Comparison of ENCODE assay signal across 1 cellular context in the genomic region with DNA sequence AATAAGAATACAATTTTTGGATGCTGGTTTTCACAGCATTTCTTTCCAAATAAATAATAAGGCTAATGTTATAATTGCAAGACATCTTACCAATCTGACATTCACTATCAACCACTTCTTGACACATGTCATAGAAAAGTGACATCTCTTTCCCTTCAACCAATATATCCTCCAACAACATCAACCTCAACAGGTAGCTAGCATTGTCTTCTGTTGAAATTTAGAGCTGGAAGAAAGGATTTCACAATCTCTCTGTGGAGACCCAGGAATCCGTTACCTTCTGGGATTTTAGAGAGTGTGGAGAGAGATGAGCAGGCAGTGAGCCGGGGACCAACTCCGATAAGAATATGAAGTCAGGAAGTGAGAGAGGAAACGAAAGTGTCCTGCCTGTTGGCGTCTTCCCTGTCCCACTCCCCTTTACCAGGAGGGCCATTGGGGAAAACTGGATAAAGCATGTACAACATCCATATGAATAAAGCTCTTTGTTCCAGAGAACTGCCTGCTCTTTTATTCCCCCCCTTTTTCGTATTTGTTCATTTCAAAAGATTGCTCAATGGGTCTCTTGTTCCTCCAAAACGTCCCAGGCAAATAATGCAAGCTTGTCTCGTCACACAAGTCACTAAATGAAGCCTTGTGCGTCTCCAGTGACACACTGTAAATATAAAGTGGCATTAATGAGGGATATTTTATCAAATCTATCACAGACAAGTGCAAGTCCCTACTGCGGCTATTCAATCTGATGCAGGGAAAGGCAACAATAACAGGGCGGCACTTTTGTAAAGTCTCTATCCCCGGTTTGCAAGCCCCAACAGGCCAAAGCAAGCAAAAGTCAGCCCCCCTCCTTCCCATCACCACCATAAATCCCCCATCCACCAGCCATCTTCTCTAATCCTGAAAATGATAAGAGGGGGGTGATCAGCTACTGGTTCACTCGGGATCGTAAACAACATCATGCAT.
TF ChIP-seq lines count a peak whose summit lies in the region.

No MANE protein-coding gene starts in this region.

TF ChIP-seq in HepG2, 621 proteins besides CTCF, POLR2A, EP300 and RAD21 (continued from another document and continues in another):
- no peak for TF ChIP-seq SNAI1 (CRISPR knock-in tag; IDR thresholded peaks at IDR 0.05; ENCODE audit: borderline replicate concordance)
- no peak for TF ChIP-seq ZBTB8A (CRISPR knock-in tag; IDR thresholded peaks at IDR 0.05; ENCODE audit: borderline replicate concordance, low read depth)
- TF ChIP-seq ZNF629 (CRISPR knock-in tag; conservative IDR thresholded peaks at IDR 0.05), result no peak
- TF ChIP-seq CENPBD1 (CRISPR knock-in tag; IDR thresholded peaks at IDR 0.05; ENCODE audit: borderline replicate concordance, low read depth), result no peak
- no peak for TF ChIP-seq ZNF550 (CRISPR knock-in tag; IDR thresholded peaks at IDR 0.05; ENCODE audit: borderline replicate concordance)
- TF ChIP-seq ZNF619 (CRISPR knock-in tag; IDR thresholded peaks at IDR 0.05), result no peak
- TF ChIP-seq, protein P1, sequence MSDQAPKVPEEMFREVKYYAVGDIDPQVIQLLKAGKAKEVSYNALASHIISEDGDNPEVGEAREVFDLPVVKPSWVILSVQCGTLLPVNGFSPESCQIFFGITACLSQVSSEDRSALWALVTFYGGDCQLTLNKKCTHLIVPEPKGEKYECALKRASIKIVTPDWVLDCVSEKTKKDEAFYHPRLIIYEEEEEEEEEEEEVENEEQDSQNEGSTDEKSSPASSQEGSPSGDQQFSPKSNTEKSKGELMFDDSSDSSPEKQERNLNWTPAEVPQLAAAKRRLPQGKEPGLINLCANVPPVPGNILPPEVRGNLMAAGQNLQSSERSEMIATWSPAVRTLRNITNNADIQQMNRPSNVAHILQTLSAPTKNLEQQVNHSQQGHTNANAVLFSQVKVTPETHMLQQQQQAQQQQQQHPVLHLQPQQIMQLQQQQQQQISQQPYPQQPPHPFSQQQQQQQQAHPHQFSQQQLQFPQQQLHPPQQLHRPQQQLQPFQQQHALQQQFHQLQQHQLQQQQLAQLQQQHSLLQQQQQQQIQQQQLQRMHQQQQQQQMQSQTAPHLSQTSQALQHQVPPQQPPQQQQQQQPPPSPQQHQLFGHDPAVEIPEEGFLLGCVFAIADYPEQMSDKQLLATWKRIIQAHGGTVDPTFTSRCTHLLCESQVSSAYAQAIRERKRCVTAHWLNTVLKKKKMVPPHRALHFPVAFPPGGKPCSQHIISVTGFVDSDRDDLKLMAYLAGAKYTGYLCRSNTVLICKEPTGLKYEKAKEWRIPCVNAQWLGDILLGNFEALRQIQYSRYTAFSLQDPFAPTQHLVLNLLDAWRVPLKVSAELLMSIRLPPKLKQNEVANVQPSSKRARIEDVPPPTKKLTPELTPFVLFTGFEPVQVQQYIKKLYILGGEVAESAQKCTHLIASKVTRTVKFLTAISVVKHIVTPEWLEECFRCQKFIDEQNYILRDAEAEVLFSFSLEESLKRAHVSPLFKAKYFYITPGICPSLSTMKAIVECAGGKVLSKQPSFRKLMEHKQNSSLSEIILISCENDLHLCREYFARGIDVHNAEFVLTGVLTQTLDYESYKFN (CRISPR knock-in tag; conservative IDR thresholded peaks at IDR 0.05), result no peak; the same call in none of the 2 replicates
- TF ChIP-seq ZNF652 (CRISPR knock-in tag; IDR thresholded peaks at IDR 0.05; ENCODE audit: borderline replicate concordance, low read depth), result no peak
- TF ChIP-seq ZNF138 (CRISPR knock-in tag; IDR thresholded peaks at IDR 0.05; ENCODE audit: low read depth), result no peak
- TF ChIP-seq CREM (IDR thresholded peaks at IDR 0.05), result peak; percentile 46
- no peak for TF ChIP-seq CREM (CRISPR knock-in tag; IDR thresholded peaks at IDR 0.05)
- TF ChIP-seq ZNF569 (CRISPR knock-in tag; IDR thresholded peaks at IDR 0.05; ENCODE audit: borderline replicate concordance), result no peak
- TF ChIP-seq BCL6 (CRISPR knock-in tag; IDR thresholded peaks at IDR 0.05), result peak; percentile 23; the same call in 1 of the 2 replicates
- TF ChIP-seq MAFG (CRISPR knock-in tag; IDR thresholded peaks at IDR 0.05), result no peak
- no peak for TF ChIP-seq PHF20 (CRISPR knock-in tag; IDR thresholded peaks at IDR 0.05)
- TF ChIP-seq ZNF552 (CRISPR knock-in tag; IDR thresholded peaks at IDR 0.05; ENCODE audit: borderline replicate concordance), result no peak
- no peak for TF ChIP-seq LBX2 (CRISPR knock-in tag; IDR thresholded peaks at IDR 0.05; ENCODE audit: borderline replicate concordance)
- TF ChIP-seq SRSF1 (optimal IDR thresholded peaks at IDR 0.05; ENCODE audit: low read depth, low read length), result no peak
- peak; percentile 42; the same call in 1 of the 2 replicates for TF ChIP-seq NCOR1 (IDR thresholded peaks at IDR 0.05; ENCODE audit: borderline replicate concordance, low read length)
- no peak; the same call in 1 of the 2 replicates for TF ChIP-seq ZBTB7B (CRISPR knock-in tag; IDR thresholded peaks at IDR 0.05)
- TF ChIP-seq SIN3A (IDR thresholded peaks at IDR 0.05; ENCODE audit: borderline replicate concordance, low read depth, low read length), result no peak; the same call in 1 of the 2 replicates
- TF ChIP-seq ZNF232 (CRISPR knock-in tag; IDR thresholded peaks at IDR 0.05; ENCODE audit: borderline replicate concordance), result no peak
- no peak for TF ChIP-seq ZNF335 (CRISPR knock-in tag; IDR thresholded peaks at IDR 0.05)
- TF ChIP-seq BRCA1 (CRISPR knock-in tag; IDR thresholded peaks at IDR 0.05), result no peak
- TF ChIP-seq ZNF746 (CRISPR knock-in tag; IDR thresholded peaks at IDR 0.05), result no peak
- no peak for TF ChIP-seq ZNF589 (CRISPR knock-in tag; conservative IDR thresholded peaks at IDR 0.05)
- no peak for TF ChIP-seq ZNF598 (CRISPR knock-in tag; IDR thresholded peaks at IDR 0.05; ENCODE audit: borderline replicate concordance)
- TF ChIP-seq STAT5B (CRISPR knock-in tag; IDR thresholded peaks at IDR 0.05), result no peak
- no peak for TF ChIP-seq HOXA9 (CRISPR knock-in tag; IDR thresholded peaks at IDR 0.05; ENCODE audit: borderline replicate concordance)
- TF ChIP-seq, protein P2, sequence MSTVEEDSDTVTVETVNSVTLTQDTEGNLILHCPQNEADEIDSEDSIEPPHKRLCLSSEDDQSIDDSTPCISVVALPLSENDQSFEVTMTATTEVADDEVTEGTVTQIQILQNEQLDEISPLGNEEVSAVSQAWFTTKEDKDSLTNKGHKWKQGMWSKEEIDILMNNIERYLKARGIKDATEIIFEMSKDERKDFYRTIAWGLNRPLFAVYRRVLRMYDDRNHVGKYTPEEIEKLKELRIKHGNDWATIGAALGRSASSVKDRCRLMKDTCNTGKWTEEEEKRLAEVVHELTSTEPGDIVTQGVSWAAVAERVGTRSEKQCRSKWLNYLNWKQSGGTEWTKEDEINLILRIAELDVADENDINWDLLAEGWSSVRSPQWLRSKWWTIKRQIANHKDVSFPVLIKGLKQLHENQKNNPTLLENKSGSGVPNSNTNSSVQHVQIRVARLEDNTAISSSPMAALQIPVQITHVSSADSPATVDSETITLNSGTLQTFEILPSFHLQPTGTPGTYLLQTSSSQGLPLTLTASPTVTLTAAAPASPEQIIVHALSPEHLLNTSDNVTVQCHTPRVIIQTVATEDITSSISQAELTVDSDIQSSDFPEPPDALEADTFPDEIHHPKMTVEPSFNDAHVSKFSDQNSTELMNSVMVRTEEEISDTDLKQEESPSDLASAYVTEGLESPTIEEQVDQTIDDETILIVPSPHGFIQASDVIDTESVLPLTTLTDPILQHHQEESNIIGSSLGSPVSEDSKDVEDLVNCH (CRISPR knock-in tag; IDR thresholded peaks at IDR 0.05), result no peak
- TF ChIP-seq HNRNPK (IDR thresholded peaks at IDR 0.05; ENCODE audit: low read depth, low read length, poor library complexity, severe bottlenecking), result no peak
- TF ChIP-seq ZBTB39 (CRISPR knock-in tag; IDR thresholded peaks at IDR 0.05), result no peak
- no peak for TF ChIP-seq ZFYVE20 (CRISPR knock-in tag; IDR thresholded peaks at IDR 0.05; ENCODE audit: borderline replicate concordance, low read depth)
- no peak for TF ChIP-seq ZSCAN25 (CRISPR knock-in tag; IDR thresholded peaks at IDR 0.05)
- TF ChIP-seq ZXDC (CRISPR knock-in tag; IDR thresholded peaks at IDR 0.05), result no peak
- no peak for TF ChIP-seq ZNF747 (CRISPR knock-in tag; IDR thresholded peaks at IDR 0.05; ENCODE audit: borderline replicate concordance)
- TF ChIP-seq ZNF263 (CRISPR knock-in tag; IDR thresholded peaks at IDR 0.05), result no peak
- TF ChIP-seq, protein P3, sequence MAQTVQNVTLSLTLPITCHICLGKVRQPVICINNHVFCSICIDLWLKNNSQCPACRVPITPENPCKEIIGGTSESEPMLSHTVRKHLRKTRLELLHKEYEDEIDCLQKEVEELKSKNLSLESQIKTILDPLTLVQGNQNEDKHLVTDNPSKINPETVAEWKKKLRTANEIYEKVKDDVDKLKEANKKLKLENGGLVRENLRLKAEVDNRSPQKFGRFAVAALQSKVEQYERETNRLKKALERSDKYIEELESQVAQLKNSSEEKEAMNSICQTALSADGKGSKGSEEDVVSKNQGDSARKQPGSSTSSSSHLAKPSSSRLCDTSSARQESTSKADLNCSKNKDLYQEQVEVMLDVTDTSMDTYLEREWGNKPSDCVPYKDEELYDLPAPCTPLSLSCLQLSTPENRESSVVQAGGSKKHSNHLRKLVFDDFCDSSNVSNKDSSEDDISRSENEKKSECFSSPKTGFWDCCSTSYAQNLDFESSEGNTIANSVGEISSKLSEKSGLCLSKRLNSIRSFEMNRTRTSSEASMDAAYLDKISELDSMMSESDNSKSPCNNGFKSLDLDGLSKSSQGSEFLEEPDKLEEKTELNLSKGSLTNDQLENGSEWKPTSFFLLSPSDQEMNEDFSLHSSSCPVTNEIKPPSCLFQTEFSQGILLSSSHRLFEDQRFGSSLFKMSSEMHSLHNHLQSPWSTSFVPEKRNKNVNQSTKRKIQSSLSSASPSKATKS (CRISPR knock-in tag; IDR thresholded peaks at IDR 0.05), result no peak
- no peak for TF ChIP-seq ZNF572 (CRISPR knock-in tag; IDR thresholded peaks at IDR 0.05)
- TF ChIP-seq MYC (CRISPR knock-in tag; IDR thresholded peaks at IDR 0.05; ENCODE audit: borderline replicate concordance), result no peak
- no peak for TF ChIP-seq ZNF510 (CRISPR knock-in tag; IDR thresholded peaks at IDR 0.05; ENCODE audit: low read depth)
- TF ChIP-seq THRA (CRISPR knock-in tag; IDR thresholded peaks at IDR 0.05; ENCODE audit: borderline replicate concordance), result no peak
- no peak for TF ChIP-seq ZNF180 (CRISPR knock-in tag; IDR thresholded peaks at IDR 0.05; ENCODE audit: borderline replicate concordance, low read depth)
- no peak for TF ChIP-seq SOX13 (IDR thresholded peaks at IDR 0.05)
- peak in 1 of 2 experiments; percentile 88; a peak in 2 of 4 replicates for TF ChIP-seq SOX13 (CRISPR knock-in tag; conservative IDR thresholded peaks at IDR 0.05 in 1 of 2, IDR thresholded peaks at IDR 0.05 in 1 of 2)
- no peak for TF ChIP-seq CAMTA2 (CRISPR knock-in tag; IDR thresholded peaks at IDR 0.05; ENCODE audit: borderline replicate concordance)
